In genomic region chr15:67048281-67049279, GRCh38 we compare ENCODE assay signal across 1 cellular context.
TF ChIP-seq lines count a peak whose summit lies in the region.

No MANE protein-coding gene starts in this region.

TF ChIP-seq in A549, 52 proteins besides CTCF, POLR2A, EP300 and RAD21 (continued from another document):
- no peak for TF ChIP-seq REST (IDR thresholded peaks at IDR 0.05)
- TF ChIP-seq JUNB (IDR thresholded peaks at IDR 0.05): peak; percentile 87
- TF ChIP-seq, protein P1, sequence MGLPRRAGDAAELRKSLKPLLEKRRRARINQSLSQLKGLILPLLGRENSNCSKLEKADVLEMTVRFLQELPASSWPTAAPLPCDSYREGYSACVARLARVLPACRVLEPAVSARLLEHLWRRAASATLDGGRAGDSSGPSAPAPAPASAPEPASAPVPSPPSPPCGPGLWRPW (IDR thresholded peaks at IDR 0.05): peak; percentile 85
- TF ChIP-seq BHLHE40 (IDR thresholded peaks at IDR 0.05; ENCODE audit: low read depth, low read length): no peak
- peak; percentile 88 for TF ChIP-seq FOXS1 (CRISPR knock-in tag; IDR thresholded peaks at IDR 0.05)
- no peak for TF ChIP-seq KDM1A (IDR thresholded peaks at IDR 0.05; ENCODE audit: low read depth)
- TF ChIP-seq NR3C1 (IDR thresholded peaks at IDR 0.05): no peak
- TF ChIP-seq ATOH8 (CRISPR knock-in tag; IDR thresholded peaks at IDR 0.05; ENCODE audit: low read depth): peak; percentile 64; the same call in 1 of the 2 replicates
- no peak for TF ChIP-seq CHD2 (IDR thresholded peaks at IDR 0.05; ENCODE audit: low read length, partially characterized antibody)
- peak; percentile 84 for TF ChIP-seq EHF (CRISPR knock-in tag; IDR thresholded peaks at IDR 0.05)
- TF ChIP-seq CBX2 (IDR thresholded peaks at IDR 0.05; ENCODE audit: borderline replicate concordance, low read depth): no peak
- TF ChIP-seq NPAS2 (CRISPR knock-in tag; IDR thresholded peaks at IDR 0.05; ENCODE audit: borderline replicate concordance): no peak
- TF ChIP-seq RNF2 (IDR thresholded peaks at IDR 0.05; ENCODE audit: borderline replicate concordance, low read depth): no peak
- peak; percentile 78 for TF ChIP-seq MYC (IDR thresholded peaks at IDR 0.05; ENCODE audit: borderline replicate concordance, low read length)
- TF ChIP-seq POLR2AphosphoS2 (conservative IDR thresholded peaks at IDR 0.05; ENCODE audit: low read length): no peak
- peak; percentile 89 for TF ChIP-seq HOXB13 (CRISPR knock-in tag; IDR thresholded peaks at IDR 0.05; ENCODE audit: low read depth)
- TF ChIP-seq CBX8 (IDR thresholded peaks at IDR 0.05): no peak
- TF ChIP-seq TP53 (CRISPR knock-in tag; IDR thresholded peaks at IDR 0.05): peak; percentile 73; the same call in 1 of the 2 replicates
- TF ChIP-seq HOXB5 (CRISPR knock-in tag; IDR thresholded peaks at IDR 0.05): peak; percentile 76
- peak; percentile 58; the same call in 1 of the 2 replicates for TF ChIP-seq PBX3 (IDR thresholded peaks at IDR 0.05)
- peak; percentile 85 for TF ChIP-seq BCL3 (IDR thresholded peaks at IDR 0.05)
- peak; percentile 70; the same call in 1 of the 2 replicates for TF ChIP-seq TFCP2L1 (CRISPR knock-in tag; IDR thresholded peaks at IDR 0.05)
- no peak for TF ChIP-seq MAZ (IDR thresholded peaks at IDR 0.05; ENCODE audit: borderline replicate concordance, low read depth, low read length)
TF ChIP-seq in A549: peak in this region for 25.
